ENCODE assay signal across 9 cellular contexts in the genomic region with DNA sequence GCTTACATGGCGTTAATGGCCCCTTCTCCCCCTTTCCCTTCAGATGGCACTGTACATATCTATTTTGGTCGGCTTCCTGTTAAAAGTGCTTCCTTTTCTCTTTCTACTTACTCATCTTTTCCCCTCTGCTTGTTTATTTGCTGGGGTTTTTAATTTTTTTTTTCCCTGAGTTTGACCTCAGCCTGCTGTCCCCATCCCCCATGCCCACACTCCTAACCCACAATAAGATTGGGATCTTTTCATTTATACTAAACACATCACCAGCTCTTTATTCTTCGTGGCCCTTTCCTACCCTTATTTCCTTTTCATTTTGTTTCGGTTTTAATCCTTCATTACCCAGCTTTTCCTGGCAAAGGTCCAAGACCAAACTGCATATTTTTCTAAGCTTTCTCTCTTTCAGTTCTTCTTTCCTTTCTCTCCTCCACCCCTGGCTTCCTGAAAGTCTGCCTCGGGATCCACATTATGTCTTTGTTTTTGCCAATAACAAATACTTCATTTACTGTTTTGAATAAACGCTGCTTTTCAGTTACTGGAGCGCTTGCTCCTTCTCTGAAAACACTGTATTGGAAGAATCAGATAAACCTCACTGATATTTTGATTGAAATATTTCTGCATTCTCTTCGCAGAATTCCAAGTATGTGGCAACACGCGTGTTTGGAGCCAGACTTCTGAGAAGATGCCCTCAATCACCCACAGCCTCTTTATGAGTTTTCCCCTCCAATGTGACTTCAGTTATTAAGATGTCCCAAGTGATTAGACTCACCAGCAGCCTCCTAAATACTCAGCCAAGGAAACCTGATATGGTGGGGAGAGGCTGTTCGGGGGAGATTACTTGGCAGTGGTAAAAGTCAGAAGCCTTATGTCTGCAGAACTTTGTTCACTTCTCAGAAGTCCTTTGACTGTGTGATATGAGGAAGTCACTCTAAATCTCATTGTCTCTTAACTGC.
A peak's percentile ranks its signal among the peaks of the same experiment; 100 is the strongest.
DNase-seq lines count a peak whose midpoint lies in the region; ATAC-seq and TF ChIP-seq lines count a peak whose summit lies in the region.
"Had no signal": no experiment of that assay in that cellular context is flagged by ENCODE, and none has a peak within 500 bp of the region (broad histone marks: within the 10 kb centered on the region; RNA-seq: fewer than 3 reads in every experiment).

No MANE protein-coding gene starts in this region.

- WGBS in lung, 2 donors: 4 to 38% methylated on average over 11 of the region's 11 CpGs
- 26 to 30% methylated on average over 11 of the region's 11 CpGs for WGBS in testis, 2 donors

- H3K4me3 ChIP-seq in lung (no peak overlapping the region), testis (no peak overlapping the region)

- H3K9me3 ChIP-seq in lung (ENCODE audit: control insufficient read depth in 2 of 2, insufficient read depth in 1 of 2, low read length in 1 of 2) (peaks cover 0 to 7% of the 10 kb centered on the region in 2 donors), testis (no peaks in the 10 kb centered on the region)

- H3K27ac ChIP-seq in lung (ENCODE audit: low read depth in 1 of 2, low read length in 1 of 2): no peak overlapping the region
- H3K27ac ChIP-seq in testis: peak overlapping the region; percentile 50 to 60
- H3K27ac ChIP-seq: C4-2B had no signal

- peaks cover 44% of the 10 kb centered on the region for H3K27me3 Mint-ChIP-seq in MCF 10A (ENCODE audit: insufficient read depth, unreplicated experiment)

- ATAC-seq in lung (ENCODE audit: insufficient read depth, low FRiP score) (peak; percentile 41), GM19023 (IDR thresholded peaks at IDR 0.05; ENCODE audit: unreplicated experiment) (no peak)

- CTCF ChIA-PET in MCF 10A (lab: Yijun Ruan, JAX): interaction anchor here (0.6 kb wide), 2 partner anchors 51 to 67 kb away, joined by 3 read pairs; no protein-coding TSS in a partner anchor

- intact Hi-C loops in MCF 10A (cut with micrococcal nuclease): no loop called here
- intact Hi-C loops in testis (cut with DNase I; ENCODE audit: low total_unique reads): no loop called here

- H3K27me3 ChIP-seq in lung (ENCODE audit: control insufficient read depth, insufficient read depth) (peaks cover 3% of the 10 kb centered on the region), testis (no peaks in the 10 kb centered on the region)

- H3K36me3 Mint-ChIP-seq in MCF 10A (ENCODE audit: insufficient read depth, unreplicated experiment): no peaks in the 10 kb centered on the region

- BruUV-seq in MCF 10A (replicated peaks; lab: Mats Ljungman, UMichigan): no TSS peak

- H3K27ac Mint-ChIP-seq in MCF 10A (ENCODE audit: low read depth, unreplicated experiment): no peak overlapping the region

- H3K4me1 Mint-ChIP-seq in MCF 10A (ENCODE audit: insufficient read depth, unreplicated experiment): peaks cover 19% of the 10 kb centered on the region

- no peak for TF ChIP-seq POLR2A in testis (IDR thresholded peaks at IDR 0.05)

- POLR2A ChIA-PET in MCF 10A (lab: Yijun Ruan, JAX): interaction anchor here (0.7 to 1.0 kb wide), 4 partner anchors 77 to 475 kb away, joined by 3 to 5 read pairs (median 4); no protein-coding TSS in a partner anchor

- H3K36me3 ChIP-seq in lung (ENCODE audit: control insufficient read depth in 2 of 2, insufficient read depth in 2 of 2, low read length in 2 of 2) (no peaks in the 10 kb centered on the region), testis (ENCODE audit: low read depth, missing control alignments) (no peaks in the 10 kb centered on the region)

- H3K4me1 ChIP-seq in lung (ENCODE audit: control insufficient read depth in 2 of 2, insufficient read depth in 2 of 2, low read length in 2 of 2) (peaks cover 2 to 3% of the 10 kb centered on the region in 2 donors), testis (no peaks in the 10 kb centered on the region)

- DNase-seq in SIG-M5 treated with dmso at 0.1 percent for 504 hours (lab: John Stamatoyannopoulos, UW; ENCODE audit: unreplicated experiment) (peak; percentile 46), SIG-M5 (lab: John Stamatoyannopoulos, UW) (no peak), RPMI8226 (peak; percentile 85), MCF 10A (ENCODE audit: unreplicated experiment) (no peak), lung (ENCODE audit: low spot score) (no peak), testis (no peak), NCI-H1417 treated with DMSO at 0.1 percent for 48 hours (lab: John Stamatoyannopoulos, UW) (no peak)

- TF ChIP-seq CTCF in MCF 10A (IDR thresholded peaks at IDR 0.05; ENCODE audit: unreplicated experiment): no peak
- TF ChIP-seq CTCF in lung (IDR thresholded peaks at IDR 0.05; ENCODE audit: control extremely low read depth, extremely low read depth): no peak
- no peak for TF ChIP-seq CTCF in testis (IDR thresholded peaks at IDR 0.05)

- no peaks in the 10 kb centered on the region for H3K9me3 Mint-ChIP-seq in MCF 10A (ENCODE audit: unreplicated experiment)

- H3K4me3 Mint-ChIP-seq in MCF 10A (ENCODE audit: unreplicated experiment): peak overlapping the region; percentile 5

Comparison
In these comparisons a context has a peak if more than half of its experiments do, and no peak if none do; other contexts are left out.
1. DNase-seq: peak in SIG-M5 treated with dmso at 0.1 percent for 504 hours (single experiment) and RPMI8226 (single experiment); none in SIG-M5 (single experiment), MCF 10A (single experiment), lung (single experiment), testis (single experiment) and NCI-H1417 treated with DMSO at 0.1 percent for 48 hours (single experiment).
2. H3K27ac ChIP-seq: peak in testis (2 of 2); none in lung (0 of 2).